In genomic region chr4:42396361-42397255, GRCh38 we compare ENCODE assay signal across 8 cellular contexts. TPM values are rescaled to one million over a fixed set of nuclear protein-coding genes. Genes with fewer than 3 reads are reported as not detected.
DNase-seq lines count a peak whose midpoint lies in the region; ATAC-seq and TF ChIP-seq lines count a peak whose summit lies in the region.

No MANE protein-coding gene starts in this region.

- CTCF ChIA-PET in Caco-2 (lab: Charles Lee): interaction anchor here (1.0 kb wide), 1 partner anchor 123 kb away, joined by 4 read pairs; no protein-coding TSS in a partner anchor

- POLR2A ChIA-PET in Caco-2 (lab: Charles Lee): no interaction called here

- H3K4me3 Mint-ChIP-seq in Caco-2 (ENCODE audit: unreplicated experiment): peak overlapping the region; percentile 75
- peak overlapping the region; percentile 74 for H3K4me3 Mint-ChIP-seq in dendritic cell treated with granulocyte-macrophage colony-stimulating factor and Interleukin-4, amounts not matched to agents 40 ng/mL and 50 ng/mL, for 4 days
- H3K4me3 Mint-ChIP-seq in neural crest cell: peak overlapping the region; percentile 82

- peaks cover 3% of the 10 kb centered on the region; the same call in 1 of the 2 replicates for H3K27me3 ChIP-seq in Caco-2 (replicated peaks; ENCODE audit: control insufficient read depth, insufficient read depth, low read length)

- H3K4me1 Mint-ChIP-seq in Caco-2 (ENCODE audit: low read depth, unreplicated experiment) (no peaks in the 10 kb centered on the region), neural crest cell (peaks cover 44% of the 10 kb centered on the region)
- peaks cover 25% of the 10 kb centered on the region for H3K4me1 Mint-ChIP-seq in dendritic cell treated with granulocyte-macrophage colony-stimulating factor and Interleukin-4, amounts not matched to agents 40 ng/mL and 50 ng/mL, for 4 days (ENCODE audit: low read depth)

- DNase-seq in Caco-2 (no peak), neural crest cell (ENCODE audit: low read depth, low spot score) (peak; percentile 8), NCI-H446 (lab: John Stamatoyannopoulos, UW) (no peak), AG20443 (ENCODE audit: low spot score) (no peak), activated gamma-delta T cell (lab: John Stamatoyannopoulos, UW) (no peak)
- DNase-seq in stimulated activated naive CD4-positive, alpha-beta T cell (lab: John Stamatoyannopoulos, UW): no peak

- no TSS peak for BruUV-seq in Caco-2 (replicated peaks; lab: Mats Ljungman, UMichigan)

- no peaks in the 10 kb centered on the region for H3K36me3 ChIP-seq in Caco-2 (ENCODE audit: control insufficient read depth, insufficient read depth, low read length)

- H3K4me1 ChIP-seq in Caco-2: no peaks in the 10 kb centered on the region

- H3K27ac Mint-ChIP-seq in Caco-2 (ENCODE audit: unreplicated experiment): no peak overlapping the region
- H3K27ac Mint-ChIP-seq in dendritic cell treated with granulocyte-macrophage colony-stimulating factor and Interleukin-4, amounts not matched to agents 40 ng/mL and 50 ng/mL, for 4 days: no peak overlapping the region
- H3K27ac Mint-ChIP-seq in neural crest cell (ENCODE audit: unreplicated experiment): peak overlapping the region; percentile 83

- H3K9me3 Mint-ChIP-seq in Caco-2 (ENCODE audit: unreplicated experiment): no peaks in the 10 kb centered on the region
- no peaks in the 10 kb centered on the region for H3K9me3 Mint-ChIP-seq in dendritic cell treated with granulocyte-macrophage colony-stimulating factor and Interleukin-4, amounts not matched to agents 40 ng/mL and 50 ng/mL, for 4 days
- no peaks in the 10 kb centered on the region for H3K9me3 Mint-ChIP-seq in neural crest cell

- intact Hi-C loops in Caco-2 (cut with micrococcal nuclease; ENCODE audit: unreplicated experiment): loop anchor here (5.0 kb wide), 1 partner anchor 106 kb away; no protein-coding TSS in a partner anchor
- intact Hi-C loops in dendritic cell treated with granulocyte-macrophage colony-stimulating factor and Interleukin-4, amounts not matched to agents 40 ng/mL and 50 ng/mL, for 4 days (cut with micrococcal nuclease): no loop called here

- no peak for TF ChIP-seq CTCF in Caco-2 (IDR thresholded peaks at IDR 0.05; ENCODE audit: insufficient read depth in 1 of 2, low read depth in 1 of 2, low read length in 1 of 2, severe bottlenecking in 1 of 2, unreplicated experiment in 1 of 2)
- no peak for TF ChIP-seq CTCF in neural crest cell (conservative IDR thresholded peaks at IDR 0.05)

- H3K27me3 Mint-ChIP-seq in Caco-2 (ENCODE audit: insufficient read depth, unreplicated experiment) (peaks cover 35% of the 10 kb centered on the region), neural crest cell (ENCODE audit: low read depth) (peaks cover 84% of the 10 kb centered on the region)
- H3K27me3 Mint-ChIP-seq in dendritic cell treated with granulocyte-macrophage colony-stimulating factor and Interleukin-4, amounts not matched to agents 40 ng/mL and 50 ng/mL, for 4 days: peaks cover 77% of the 10 kb centered on the region

- peak overlapping the region; percentile 31 for H3K4me3 ChIP-seq in Caco-2 (ENCODE audit: low read depth, low read length)

- no peaks in the 10 kb centered on the region for H3K36me3 Mint-ChIP-seq in Caco-2 (ENCODE audit: insufficient read depth, unreplicated experiment)
- no peaks in the 10 kb centered on the region for H3K36me3 Mint-ChIP-seq in dendritic cell treated with granulocyte-macrophage colony-stimulating factor and Interleukin-4, amounts not matched to agents 40 ng/mL and 50 ng/mL, for 4 days (ENCODE audit: low read depth)
- H3K36me3 Mint-ChIP-seq in neural crest cell (ENCODE audit: low read depth): peaks cover 3% of the 10 kb centered on the region

- H3K9me3 ChIP-seq in Caco-2: no peaks in the 10 kb centered on the region

- peak; percentile 6 for ATAC-seq in HG03095 (IDR thresholded peaks at IDR 0.05; ENCODE audit: unreplicated experiment)

RNA-seq across cellular contexts. Expression of gene SHISA3, which starts 0.7 kb away (rescaled TPM):
- total RNA-seq in Caco-2 (2022): not detected in 2 replicates
- total RNA-seq in neural crest cell: 24.2 and 25.4 TPM in 2 replicates

Comparison
In these comparisons a context has a peak if more than half of its experiments do, and no peak if none do; other contexts are left out.
1. RNA of gene SHISA3, which starts 0.7 kb away (total RNA-seq): 24.2 to 25.4 TPM in neural crest cell; not detected in Caco-2; every median in the first group is over 10 times any median in the second.
2. Peak in every context shown above with its lines, with median percentiles within 50 percentile points of each other: H3K4me3 Mint-ChIP-seq.